Comparison of ENCODE assay signal across 8 cellular contexts in genomic region chr2:28452534-28453081, GRCh38. TPM values are rescaled to one million over a fixed set of nuclear protein-coding genes. Genes with fewer than 3 reads are reported as not detected.
DNase-seq lines count a peak whose midpoint lies in the region; TF ChIP-seq lines count a peak whose summit lies in the region.

No MANE protein-coding gene starts in this region.

- peaks cover 5% of the 10 kb centered on the region for H3K4me1 Mint-ChIP-seq in endothelial cell (ENCODE audit: unreplicated experiment)

- H3K27ac Mint-ChIP-seq in endothelial cell (ENCODE audit: unreplicated experiment), result no peak overlapping the region

- in situ Hi-C loops in ACHN (cut with HindIII; ENCODE audit: low pct_ligation_motif_present, low pct_unique_long_range_greater_than_20kb, low sequenced_read_pairs) (no loop called here), GM13977 (cut with MboI; ENCODE audit: low pct_unique_long_range_greater_than_20kb, low sequenced_read_pairs, unreplicated experiment) (no loop called here)

- H3K4me3 Mint-ChIP-seq in endothelial cell (ENCODE audit: unreplicated experiment), result no peak overlapping the region

- H3K27me3 Mint-ChIP-seq in endothelial cell (ENCODE audit: unreplicated experiment), result peaks cover 4% of the 10 kb centered on the region

- DNase-seq in ACHN (peak; percentile 69), GM13977 (ENCODE audit: low spot score) (peak; percentile 67), NCI-H460 (ENCODE audit: extremely low read depth, low read depth) (peak; percentile 61), endothelial cell (ENCODE audit: low spot score) (peak; percentile 85), mucosa of gallbladder (ENCODE audit: low spot score) (peak; percentile 73), NCI-H526 treated with DMSO at 0.1 percent for 48 hours (lab: John Stamatoyannopoulos, UW) (no peak)
- DNase-seq in activated CD8-positive, alpha-beta memory T cell treated with anti-CD3 and anti-CD28 coated beads for 1 hour (ENCODE audit: extremely low read depth in 1 of 2, low read depth in 1 of 2), result peak; percentile 56 to 71
- peak; percentile 58 to 72 for DNase-seq in stimulated activated CD8-positive, alpha-beta memory T cell treated with anti-CD3 and anti-CD28 coated beads, Interleukin-7, amount 100 ng/mL, for 48 hours (ENCODE audit: extremely low read depth in 1 of 2, low read depth in 1 of 2)

- TF ChIP-seq CTCF in GM13977 (IDR thresholded peaks at IDR 0.05; ENCODE audit: extremely low read depth, insufficient read depth, missing control alignments), result peak; percentile 95
- peak; percentile 87 for TF ChIP-seq CTCF in endothelial cell (IDR thresholded peaks at IDR 0.05; ENCODE audit: unreplicated experiment)

- no peaks in the 10 kb centered on the region for H3K9me3 Mint-ChIP-seq in endothelial cell (ENCODE audit: unreplicated experiment)

- H3K36me3 Mint-ChIP-seq in endothelial cell (ENCODE audit: low read depth, unreplicated experiment), result no peaks in the 10 kb centered on the region

RNA-seq across cellular contexts. Expression of gene PLB1, which starts 43.3 kb away (rescaled TPM):
- 0.06 and 0.62 TPM in 2 replicates for total RNA-seq in NCI-H460 (2014; rRNA removed; shearing (Covaris generic))
- polyA plus RNA-seq in NCI-H460 (2014; cell fraction: nucleus; rRNA removed), result 0.14 TPM in 1 of 2 replicates, not detected in the other
- 3.2 TPM for total RNA-seq in endothelial cell (ENCODE audit: unreplicated experiment)
- 7.2 TPM for total RNA-seq in mucosa of gallbladder

RNA-seq across cellular contexts. Expression of gene FOSL2, which starts 60.0 kb away (rescaled TPM):
- total RNA-seq in NCI-H460 (2014; rRNA removed; shearing (Covaris generic)), result 50.9 and 55.2 TPM in 2 replicates
- 15.6 and 17.1 TPM in 2 replicates for polyA plus RNA-seq in NCI-H460 (2014; cell fraction: nucleus; rRNA removed)
- total RNA-seq in endothelial cell (ENCODE audit: unreplicated experiment) (24.4 TPM), mucosa of gallbladder (162 TPM)
